In genomic region chr16:82699711-82700495, GRCh38 we compare ENCODE assay signal across 10 cellular contexts.
A peak's percentile ranks its signal among the peaks of the same experiment; 100 is the strongest.
DNase-seq lines count a peak whose midpoint lies in the region; ATAC-seq and TF ChIP-seq lines count a peak whose summit lies in the region.
"Had no signal": no experiment of that assay in that cellular context is flagged by ENCODE, and none has a peak within 500 bp of the region (broad histone marks: within the 10 kb centered on the region; RNA-seq: fewer than 3 reads in every experiment).

No MANE protein-coding gene starts in this region.

- POLR2A ChIA-PET in BJ (lab: Charles Lee), result no interaction called here

- peaks cover 4% of the 10 kb centered on the region for H3K4me1 ChIP-seq in endodermal cell (ENCODE audit: control insufficient read depth, insufficient read depth, low read length)

- 91 to 100% methylated on average over 4 to 9 of the region's 9 CpGs for WGBS in endodermal cell (ENCODE audit: insufficient coverage in 1 of 2, insufficient read length in 1 of 2), 2 experiments

- peak; percentile 33 for ATAC-seq in esophagus mucosa
- no peak for ATAC-seq in stimulated activated naive B cell treated with anti-CD40 and anti-IgM and Interleukin-4, amounts not matched to agents 10 μg/mL and 1 μg/mL and 100 μg/mL, for 72 hours (replicated peaks)

- H3K4me3 ChIP-seq in BJ (ENCODE audit: low read depth, low read length) (no peak overlapping the region), endodermal cell (ENCODE audit: low read length) (no peak overlapping the region)
- H3K4me3 ChIP-seq: lower lobe of right lung had no signal

- H3K9me3 Mint-ChIP-seq in activated naive CD4-positive, alpha-beta T cell treated with anti-CD3 and anti-CD28 coated beads, Interleukin-2, amount 10 ng/mL, durations not matched to agents 7 days and 5 days, result no peaks in the 10 kb centered on the region
- no peaks in the 10 kb centered on the region for H3K9me3 Mint-ChIP-seq in endodermal cell
- no peaks in the 10 kb centered on the region for H3K9me3 Mint-ChIP-seq in stimulated activated naive B cell treated with anti-CD40 and anti-IgM and Interleukin-4, amounts not matched to agents 10 μg/mL and 1 μg/mL and 100 μg/mL, for 72 hours

- H3K9ac ChIP-seq in endodermal cell (ENCODE audit: extremely low read depth, low read length, poor library complexity, severe bottlenecking), result no peak overlapping the region

- TF ChIP-seq CTCF in BJ (IDR thresholded peaks at IDR 0.05; ENCODE audit: insufficient read depth, low read depth, low read length) (no peak), endodermal cell (conservative IDR thresholded peaks at IDR 0.05) (no peak)

- DNase-seq in BJ (ENCODE audit: low read depth) (peak; percentile 76), NCI-H460 (ENCODE audit: extremely low read depth, low read depth) (peak; percentile 95), myocyte (ENCODE audit: low read depth) (peak; percentile 64), endodermal cell (no peak), NCI-H128 (lab: John Stamatoyannopoulos, UW; ENCODE audit: unreplicated experiment) (no peak)
- no peak for DNase-seq in activated naive CD4-positive, alpha-beta T cell treated with anti-CD3 and anti-CD28 coated beads, Interleukin-2, amount 10 ng/mL, durations not matched to agents 7 days and 5 days
- DNase-seq in stimulated activated naive B cell treated with anti-CD40 and anti-IgM and Interleukin-4, amounts not matched to agents 10 μg/mL and 1 μg/mL and 100 μg/mL, for 72 hours, result no peak
- DNase-seq: lower lobe of right lung, NCI-H526 treated with DMSO at 0.1 percent for 48 hours had no signal

- H3K4me1 Mint-ChIP-seq in activated naive CD4-positive, alpha-beta T cell treated with anti-CD3 and anti-CD28 coated beads, Interleukin-2, amount 10 ng/mL, durations not matched to agents 7 days and 5 days, result peaks cover 9% of the 10 kb centered on the region
- peaks cover 20% of the 10 kb centered on the region for H3K4me1 Mint-ChIP-seq in endodermal cell
- peaks cover 0 to 2% of the 10 kb centered on the region in 2 donors for H3K4me1 Mint-ChIP-seq in stimulated activated naive B cell treated with anti-CD40 and anti-IgM and Interleukin-4, amounts not matched to agents 10 μg/mL and 1 μg/mL and 100 μg/mL, for 72 hours

- no peaks in the 10 kb centered on the region for H3K36me3 ChIP-seq in BJ (ENCODE audit: control insufficient read depth, insufficient read depth, low read length)
- H3K36me3 ChIP-seq in endodermal cell (ENCODE audit: control insufficient read depth, insufficient read depth, low read length), result no peaks in the 10 kb centered on the region
- H3K36me3 ChIP-seq: lower lobe of right lung had no signal

- H3K4me3 Mint-ChIP-seq in activated naive CD4-positive, alpha-beta T cell treated with anti-CD3 and anti-CD28 coated beads, Interleukin-2, amount 10 ng/mL, durations not matched to agents 7 days and 5 days, result no peak overlapping the region
- no peak overlapping the region for H3K4me3 Mint-ChIP-seq in endodermal cell
- no peak overlapping the region for H3K4me3 Mint-ChIP-seq in stimulated activated naive B cell treated with anti-CD40 and anti-IgM and Interleukin-4, amounts not matched to agents 10 μg/mL and 1 μg/mL and 100 μg/mL, for 72 hours

- H3K27ac ChIP-seq in endodermal cell (ENCODE audit: low read depth, low read length), result no peak overlapping the region
- H3K27ac ChIP-seq: lower lobe of right lung had no signal

- no peaks in the 10 kb centered on the region for H3K9me3 ChIP-seq in endodermal cell (ENCODE audit: control insufficient read depth, low read length)
- H3K9me3 ChIP-seq: lower lobe of right lung had no signal

- H3K36me3 Mint-ChIP-seq in activated naive CD4-positive, alpha-beta T cell treated with anti-CD3 and anti-CD28 coated beads, Interleukin-2, amount 10 ng/mL, durations not matched to agents 7 days and 5 days, result no peaks in the 10 kb centered on the region
- no peaks in the 10 kb centered on the region for H3K36me3 Mint-ChIP-seq in endodermal cell (ENCODE audit: low read depth)
- no peaks in the 10 kb centered on the region for H3K36me3 Mint-ChIP-seq in stimulated activated naive B cell treated with anti-CD40 and anti-IgM and Interleukin-4, amounts not matched to agents 10 μg/mL and 1 μg/mL and 100 μg/mL, for 72 hours

- H3K27me3 Mint-ChIP-seq in activated naive CD4-positive, alpha-beta T cell treated with anti-CD3 and anti-CD28 coated beads, Interleukin-2, amount 10 ng/mL, durations not matched to agents 7 days and 5 days, result peaks cover 9% of the 10 kb centered on the region
- H3K27me3 Mint-ChIP-seq in endodermal cell (ENCODE audit: insufficient read depth), result no peaks in the 10 kb centered on the region
- peaks cover 11 to 22% of the 10 kb centered on the region in 2 donors for H3K27me3 Mint-ChIP-seq in stimulated activated naive B cell treated with anti-CD40 and anti-IgM and Interleukin-4, amounts not matched to agents 10 μg/mL and 1 μg/mL and 100 μg/mL, for 72 hours

- CTCF ChIA-PET in BJ (lab: Yijun Ruan, JAX), result interaction anchor here (1.1 to 2.8 kb wide), 2 partner anchors 31 to 59 kb away, joined by 3 to 9 read pairs; no protein-coding TSS in a partner anchor
- CTCF ChIA-PET in activated naive CD4-positive, alpha-beta T cell treated with anti-CD3 and anti-CD28 coated beads, Interleukin-2, amount 10 ng/mL, durations not matched to agents 7 days and 5 days (lab: Charles Lee), result interaction anchor here (1.4 kb wide), 1 partner anchor 60 kb away, joined by 4 read pairs; no protein-coding TSS in a partner anchor

- H3K27me3 ChIP-seq in BJ (ENCODE audit: control insufficient read depth, insufficient read depth, low read length), result no peaks in the 10 kb centered on the region
- no peaks in the 10 kb centered on the region for H3K27me3 ChIP-seq in endodermal cell (ENCODE audit: control insufficient read depth, insufficient read depth, low read length, poor library complexity, severe bottlenecking)

- H3K27ac Mint-ChIP-seq in activated naive CD4-positive, alpha-beta T cell treated with anti-CD3 and anti-CD28 coated beads, Interleukin-2, amount 10 ng/mL, durations not matched to agents 7 days and 5 days, result no peak overlapping the region
- H3K27ac Mint-ChIP-seq in endodermal cell, result no peak overlapping the region
- no peak overlapping the region for H3K27ac Mint-ChIP-seq in stimulated activated naive B cell treated with anti-CD40 and anti-IgM and Interleukin-4, amounts not matched to agents 10 μg/mL and 1 μg/mL and 100 μg/mL, for 72 hours

Comparison
In these comparisons a context has a peak if more than half of its experiments do, and no peak if none do; other contexts are left out.
1. DNase-seq: peak in BJ (single experiment), NCI-H460 (single experiment) and myocyte (single experiment); none in activated naive CD4-positive, alpha-beta T cell treated with anti-CD3 and anti-CD28 coated beads, Interleukin-2, amount 10 ng/mL, durations not matched to agents 7 days and 5 days (single experiment), endodermal cell (single experiment), NCI-H128 (single experiment) and stimulated activated naive B cell treated with anti-CD40 and anti-IgM and Interleukin-4, amounts not matched to agents 10 μg/mL and 1 μg/mL and 100 μg/mL, for 72 hours (single experiment).